12 cellular contexts compared by ENCODE assay signal in genomic region chr15:74403590-74403919, GRCh38. TPM values are rescaled to one million over a fixed set of nuclear protein-coding genes. Genes with fewer than 3 reads are reported as not detected.
A peak's percentile ranks its signal among the peaks of the same experiment; 100 is the strongest.
DNase-seq lines count a peak whose midpoint lies in the region; ATAC-seq lines count a peak whose summit lies in the region.
"Had no signal": no experiment of that assay in that cellular context is flagged by ENCODE, and none has a peak within 500 bp of the region (broad histone marks: within the 10 kb centered on the region; RNA-seq: fewer than 3 reads in every experiment).

No MANE protein-coding gene starts in this region.

- H3K9ac ChIP-seq in BLaER1 treated with 17β-estradiol and CSF1 and Interleukin-3, amounts not matched to agents 10 nM and 100 nM = peak overlapping the region; percentile 44 to 84 (median 76); a peak in 20 of 22 replicates
- peak overlapping the region; percentile 74 for H3K9ac ChIP-seq in Karpas-422 (ENCODE audit: low read length)

- peaks cover 0 to 7% (median 0%) of the 10 kb centered on the region in 11 experiments; a peak in 2 of 22 replicates for H4K20me1 ChIP-seq in BLaER1 treated with 17β-estradiol and CSF1 and Interleukin-3, amounts not matched to agents 10 nM and 100 nM
- no peaks in the 10 kb centered on the region for H4K20me1 ChIP-seq in Karpas-422 (ENCODE audit: insufficient read depth, low read depth, low read length)

- H3K36me3 ChIP-seq in BLaER1 treated with 17β-estradiol and CSF1 and Interleukin-3, amounts not matched to agents 10 nM and 100 nM = no peaks in the 10 kb centered on the region
- H3K36me3 ChIP-seq in Karpas-422 (ENCODE audit: insufficient read depth, low read length) = no peaks in the 10 kb centered on the region
- H3K36me3 ChIP-seq: esophagus muscularis mucosa had no signal

- H3K4me3 ChIP-seq in BLaER1 treated with 17β-estradiol and CSF1 and Interleukin-3, amounts not matched to agents 10 nM and 100 nM = peak overlapping the region in 9 of 10 experiments; percentile 17 to 59 (median 48); a peak in 17 of 20 replicates
- peak overlapping the region; percentile 62 for H3K4me3 ChIP-seq in Karpas-422 (ENCODE audit: low read length)
- H3K4me3 ChIP-seq: body of pancreas, esophagus muscularis mucosa had no signal

- H3K9me2 ChIP-seq in Karpas-422 (replicated peaks; ENCODE audit: insufficient read depth, low read length) = no peaks in the 10 kb centered on the region

- ATAC-seq in GM19035 (IDR thresholded peaks at IDR 0.05; ENCODE audit: unreplicated experiment) = peak; percentile 14
- peak; percentile 3 for ATAC-seq in esophagus mucosa
- ATAC-seq in HG03571 (IDR thresholded peaks at IDR 0.05; ENCODE audit: unreplicated experiment) = no peak
- ATAC-seq in GM21576 (IDR thresholded peaks at IDR 0.05; ENCODE audit: unreplicated experiment) = no peak
- ATAC-seq: body of pancreas had no signal

- DNase-seq in Karpas-422 (peak; percentile 79), A172 (ENCODE audit: low spot score) (no peak), NCI-H187 treated with DMSO at 0.1 percent for 48 hours (lab: John Stamatoyannopoulos, UW) (no peak)
- DNase-seq: NCI-H187 had no signal

- H3K4me1 ChIP-seq in BLaER1 treated with 17β-estradiol and CSF1 and Interleukin-3, amounts not matched to agents 10 nM and 100 nM = peaks cover 74 to 99% (median 95%) of the 10 kb centered on the region in 10 experiments
- H3K4me1 ChIP-seq in Karpas-422 (ENCODE audit: low read length) = peaks cover 98% of the 10 kb centered on the region
- H3K4me1 ChIP-seq: body of pancreas had no signal

- H2AFZ ChIP-seq in Karpas-422 (ENCODE audit: low read length) = no peak overlapping the region

- no peaks in the 10 kb centered on the region; a peak in 1 of 22 replicates for H3K27me3 ChIP-seq in BLaER1 treated with 17β-estradiol and CSF1 and Interleukin-3, amounts not matched to agents 10 nM and 100 nM
- H3K27me3 ChIP-seq in Karpas-422 (ENCODE audit: low read length) = no peaks in the 10 kb centered on the region
- H3K27me3 ChIP-seq: body of pancreas had no signal

- no peaks in the 10 kb centered on the region for H3K79me2 ChIP-seq in Karpas-422 (ENCODE audit: low read length)

- peak overlapping the region; percentile 91 to 99 (median 98) for H3K4me2 ChIP-seq in BLaER1 treated with 17β-estradiol and CSF1 and Interleukin-3, amounts not matched to agents 10 nM and 100 nM
- peak overlapping the region; percentile 88 for H3K4me2 ChIP-seq in Karpas-422 (ENCODE audit: low read depth, low read length, poor library complexity, severe bottlenecking)

- H3K27ac ChIP-seq in BLaER1 treated with 17β-estradiol and CSF1 and Interleukin-3, amounts not matched to agents 10 nM and 100 nM = peak overlapping the region; percentile 7 to 95 (median 86); a peak in 21 of 22 replicates
- peak overlapping the region; percentile 92 for H3K27ac ChIP-seq in Karpas-422 (ENCODE audit: low read length)
- H3K27ac ChIP-seq: body of pancreas, esophagus muscularis mucosa had no signal

- H3K9me3 ChIP-seq in BLaER1 treated with 17β-estradiol and CSF1 and Interleukin-3, amounts not matched to agents 10 nM and 100 nM (replicated peaks in 1 of 11) = no peaks in the 10 kb centered on the region
- no peaks in the 10 kb centered on the region for H3K9me3 ChIP-seq in Karpas-422 (ENCODE audit: low read length)
- H3K9me3 ChIP-seq: body of pancreas, esophagus muscularis mucosa had no signal

RNA-seq across cellular contexts. Expression of gene SEMA7A, which starts 30.2 kb away (rescaled TPM):
- 41.6 and 49.1 TPM in 2 replicates for total RNA-seq in Karpas-422 (2014; rRNA removed; shearing (Covaris generic); ENCODE audit: low replicate concordance)
- total RNA-seq in esophagus mucosa = 4.0 TPM
- total RNA-seq in A172 (2014; rRNA removed; shearing (Covaris generic)) = 12.6 and 14.3 TPM in 2 replicates

RNA-seq across cellular contexts. Expression of gene CYP11A1, which starts 36.1 kb away (rescaled TPM):
- not detected in 2 replicates for total RNA-seq in Karpas-422 (2014; rRNA removed; shearing (Covaris generic); ENCODE audit: low replicate concordance)
- 3.2 TPM for total RNA-seq in esophagus mucosa
- total RNA-seq in A172 (2014; rRNA removed; shearing (Covaris generic)) = 1.2 TPM in 1 of 2 replicates, not detected in the other
- total RNA-seq: RPMI7951 had no signal

RNA-seq across cellular contexts. Expression of gene UBL7, which starts 57.4 kb away (rescaled TPM):
- 71.3 and 84.2 TPM in 2 replicates for total RNA-seq in Karpas-422 (2014; rRNA removed; shearing (Covaris generic); ENCODE audit: low replicate concordance)
- total RNA-seq in esophagus mucosa = 28.2 TPM
- 102 and 137 TPM in 2 replicates for total RNA-seq in A172 (2014; rRNA removed; shearing (Covaris generic))

Comparison
In these comparisons a context has a peak if more than half of its experiments do, and no peak if none do; other contexts are left out.
1. ATAC-seq: peak in GM19035 (single experiment) and esophagus mucosa (single experiment); none in HG03571 (single experiment) and GM21576 (single experiment).